1 cellular context compared by ENCODE assay signal in genomic region chr6:31541059-31541657, GRCh38.
TF ChIP-seq lines count a peak whose summit lies in the region.

No MANE protein-coding gene starts in this region.

TF ChIP-seq in HepG2, 621 proteins besides CTCF, POLR2A, EP300 and RAD21 (continued from another document and continues in another):
- TF ChIP-seq, protein P1, sequence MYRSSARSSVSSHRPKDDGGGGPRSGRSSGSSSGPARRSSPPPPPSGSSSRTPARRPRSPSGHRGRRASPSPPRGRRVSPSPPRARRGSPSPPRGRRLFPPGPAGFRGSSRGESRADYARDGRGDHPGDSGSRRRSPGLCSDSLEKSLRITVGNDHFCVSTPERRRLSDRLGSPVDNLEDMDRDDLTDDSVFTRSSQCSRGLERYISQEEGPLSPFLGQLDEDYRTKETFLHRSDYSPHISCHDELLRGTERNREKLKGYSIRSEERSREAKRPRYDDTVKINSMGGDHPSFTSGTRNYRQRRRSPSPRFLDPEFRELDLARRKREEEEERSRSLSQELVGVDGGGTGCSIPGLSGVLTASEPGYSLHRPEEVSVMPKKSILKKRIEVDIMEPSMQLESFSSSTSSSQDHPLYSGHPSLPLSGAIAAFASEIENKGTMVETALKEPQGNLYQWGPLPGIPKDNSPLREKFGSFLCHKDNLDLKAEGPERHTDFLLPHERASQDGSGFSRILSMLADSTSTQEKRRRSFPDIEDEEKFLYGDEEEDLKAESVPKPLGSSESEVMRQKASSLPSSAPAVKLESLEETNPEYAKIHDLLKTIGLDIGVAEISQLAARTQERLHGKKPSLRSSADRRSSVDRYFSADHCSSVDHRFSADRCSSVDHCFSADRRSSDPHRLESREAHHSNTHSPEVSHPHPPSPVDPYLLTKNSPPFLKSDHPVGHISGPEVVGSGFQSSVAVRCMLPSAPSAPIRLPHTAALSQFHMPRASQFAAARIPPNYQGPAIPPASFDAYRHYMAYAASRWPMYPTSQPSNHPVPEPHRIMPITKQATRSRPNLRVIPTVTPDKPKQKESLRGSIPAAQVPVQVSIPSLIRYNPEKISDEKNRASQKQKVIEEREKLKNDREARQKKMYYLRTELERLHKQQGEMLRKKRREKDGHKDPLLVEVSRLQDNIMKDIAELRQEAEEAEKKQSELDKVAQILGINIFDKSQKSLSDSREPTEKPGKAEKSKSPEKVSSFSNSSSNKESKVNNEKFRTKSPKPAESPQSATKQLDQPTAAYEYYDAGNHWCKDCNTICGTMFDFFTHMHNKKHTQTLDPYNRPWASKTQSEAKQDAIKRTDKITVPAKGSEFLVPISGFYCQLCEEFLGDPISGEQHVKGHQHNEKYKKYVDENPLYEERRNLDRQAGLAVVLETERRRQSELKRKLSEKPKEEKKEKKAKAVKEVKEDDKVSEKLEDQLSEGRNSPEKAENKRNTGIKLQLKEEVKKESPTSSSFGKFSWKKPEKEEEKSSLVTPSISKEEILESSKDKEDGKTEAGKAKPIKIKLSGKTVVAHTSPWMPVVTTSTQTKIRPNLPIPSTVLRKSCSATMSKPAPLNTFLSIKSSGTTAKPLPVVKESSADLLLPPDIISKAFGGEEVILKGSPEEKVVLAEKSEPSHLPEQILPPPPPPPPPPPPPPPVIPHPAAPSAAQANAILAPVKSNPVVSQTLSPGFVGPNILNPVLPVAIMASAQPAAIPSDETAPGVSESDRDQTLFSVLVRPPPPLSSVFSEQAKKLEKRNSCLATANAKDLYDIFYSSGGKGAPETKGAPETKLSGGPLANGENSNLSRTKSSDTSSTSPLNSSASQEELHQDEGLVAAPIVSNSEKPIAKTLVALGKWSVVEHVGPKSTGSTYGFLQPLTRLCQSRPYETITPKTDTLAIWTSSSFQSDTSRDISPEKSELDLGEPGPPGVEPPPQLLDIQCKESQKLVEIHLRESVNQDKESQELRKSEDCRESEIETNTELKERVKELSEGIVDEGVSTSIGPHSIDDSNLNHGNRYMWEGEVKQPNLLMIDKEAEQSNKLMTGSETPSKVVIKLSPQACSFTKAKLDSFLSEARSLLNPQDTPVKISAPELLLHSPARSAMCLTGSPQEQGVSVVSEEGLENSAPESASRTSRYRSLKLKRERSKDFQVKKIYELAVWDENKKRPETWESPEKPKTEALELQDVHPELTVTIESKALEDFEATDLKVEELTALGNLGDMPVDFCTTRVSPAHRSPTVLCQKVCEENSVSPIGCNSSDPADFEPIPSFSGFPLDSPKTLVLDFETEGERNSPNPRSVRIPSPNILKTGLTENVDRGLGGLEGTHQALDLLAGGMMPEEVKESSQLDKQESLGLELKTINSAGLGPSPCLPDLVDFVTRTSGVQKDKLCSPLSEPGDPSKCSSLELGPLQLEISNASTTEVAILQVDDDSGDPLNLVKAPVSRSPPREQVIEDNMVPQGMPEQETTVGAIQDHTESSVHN (CRISPR knock-in tag; IDR thresholded peaks at IDR 0.05): no peak
- TF ChIP-seq GATA4 (IDR thresholded peaks at IDR 0.05; ENCODE audit: borderline replicate concordance, low read depth): no peak
- TF ChIP-seq IRF2 (CRISPR knock-in tag; IDR thresholded peaks at IDR 0.05): no peak
- no peak for TF ChIP-seq ZNF737 (CRISPR knock-in tag; IDR thresholded peaks at IDR 0.05; ENCODE audit: borderline replicate concordance)
- TF ChIP-seq, protein P2, sequence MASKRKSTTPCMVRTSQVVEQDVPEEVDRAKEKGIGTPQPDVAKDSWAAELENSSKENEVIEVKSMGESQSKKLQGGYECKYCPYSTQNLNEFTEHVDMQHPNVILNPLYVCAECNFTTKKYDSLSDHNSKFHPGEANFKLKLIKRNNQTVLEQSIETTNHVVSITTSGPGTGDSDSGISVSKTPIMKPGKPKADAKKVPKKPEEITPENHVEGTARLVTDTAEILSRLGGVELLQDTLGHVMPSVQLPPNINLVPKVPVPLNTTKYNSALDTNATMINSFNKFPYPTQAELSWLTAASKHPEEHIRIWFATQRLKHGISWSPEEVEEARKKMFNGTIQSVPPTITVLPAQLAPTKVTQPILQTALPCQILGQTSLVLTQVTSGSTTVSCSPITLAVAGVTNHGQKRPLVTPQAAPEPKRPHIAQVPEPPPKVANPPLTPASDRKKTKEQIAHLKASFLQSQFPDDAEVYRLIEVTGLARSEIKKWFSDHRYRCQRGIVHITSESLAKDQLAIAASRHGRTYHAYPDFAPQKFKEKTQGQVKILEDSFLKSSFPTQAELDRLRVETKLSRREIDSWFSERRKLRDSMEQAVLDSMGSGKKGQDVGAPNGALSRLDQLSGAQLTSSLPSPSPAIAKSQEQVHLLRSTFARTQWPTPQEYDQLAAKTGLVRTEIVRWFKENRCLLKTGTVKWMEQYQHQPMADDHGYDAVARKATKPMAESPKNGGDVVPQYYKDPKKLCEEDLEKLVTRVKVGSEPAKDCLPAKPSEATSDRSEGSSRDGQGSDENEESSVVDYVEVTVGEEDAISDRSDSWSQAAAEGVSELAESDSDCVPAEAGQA (IDR thresholded peaks at IDR 0.05; ENCODE audit: low read depth): no peak
- TF ChIP-seq, protein P2 (CRISPR knock-in tag; IDR thresholded peaks at IDR 0.05; ENCODE audit: borderline replicate concordance): no peak
- no peak for TF ChIP-seq ZNF207 (IDR thresholded peaks at IDR 0.05; ENCODE audit: borderline replicate concordance)
- no peak for TF ChIP-seq HMGXB4 (CRISPR knock-in tag; IDR thresholded peaks at IDR 0.05; ENCODE audit: borderline replicate concordance in 1 of 2, low read depth in 1 of 2)
- no peak; the same call in none of the 2 replicates for TF ChIP-seq AKAP8 (CRISPR knock-in tag; IDR thresholded peaks at IDR 0.05)
- TF ChIP-seq ZNF770 (CRISPR knock-in tag; IDR thresholded peaks at IDR 0.05): 0 out of 2 replicates have a peak, but pooled peaks have one; percentile 15
- TF ChIP-seq TBL1XR1 (IDR thresholded peaks at IDR 0.05; ENCODE audit: borderline replicate concordance, low read length, partially characterized antibody): no peak
- no peak for TF ChIP-seq ZNF224 (CRISPR knock-in tag; IDR thresholded peaks at IDR 0.05)
- no peak for TF ChIP-seq ZSCAN5A (CRISPR knock-in tag; IDR thresholded peaks at IDR 0.05; ENCODE audit: borderline replicate concordance)
- TF ChIP-seq, protein P3, sequence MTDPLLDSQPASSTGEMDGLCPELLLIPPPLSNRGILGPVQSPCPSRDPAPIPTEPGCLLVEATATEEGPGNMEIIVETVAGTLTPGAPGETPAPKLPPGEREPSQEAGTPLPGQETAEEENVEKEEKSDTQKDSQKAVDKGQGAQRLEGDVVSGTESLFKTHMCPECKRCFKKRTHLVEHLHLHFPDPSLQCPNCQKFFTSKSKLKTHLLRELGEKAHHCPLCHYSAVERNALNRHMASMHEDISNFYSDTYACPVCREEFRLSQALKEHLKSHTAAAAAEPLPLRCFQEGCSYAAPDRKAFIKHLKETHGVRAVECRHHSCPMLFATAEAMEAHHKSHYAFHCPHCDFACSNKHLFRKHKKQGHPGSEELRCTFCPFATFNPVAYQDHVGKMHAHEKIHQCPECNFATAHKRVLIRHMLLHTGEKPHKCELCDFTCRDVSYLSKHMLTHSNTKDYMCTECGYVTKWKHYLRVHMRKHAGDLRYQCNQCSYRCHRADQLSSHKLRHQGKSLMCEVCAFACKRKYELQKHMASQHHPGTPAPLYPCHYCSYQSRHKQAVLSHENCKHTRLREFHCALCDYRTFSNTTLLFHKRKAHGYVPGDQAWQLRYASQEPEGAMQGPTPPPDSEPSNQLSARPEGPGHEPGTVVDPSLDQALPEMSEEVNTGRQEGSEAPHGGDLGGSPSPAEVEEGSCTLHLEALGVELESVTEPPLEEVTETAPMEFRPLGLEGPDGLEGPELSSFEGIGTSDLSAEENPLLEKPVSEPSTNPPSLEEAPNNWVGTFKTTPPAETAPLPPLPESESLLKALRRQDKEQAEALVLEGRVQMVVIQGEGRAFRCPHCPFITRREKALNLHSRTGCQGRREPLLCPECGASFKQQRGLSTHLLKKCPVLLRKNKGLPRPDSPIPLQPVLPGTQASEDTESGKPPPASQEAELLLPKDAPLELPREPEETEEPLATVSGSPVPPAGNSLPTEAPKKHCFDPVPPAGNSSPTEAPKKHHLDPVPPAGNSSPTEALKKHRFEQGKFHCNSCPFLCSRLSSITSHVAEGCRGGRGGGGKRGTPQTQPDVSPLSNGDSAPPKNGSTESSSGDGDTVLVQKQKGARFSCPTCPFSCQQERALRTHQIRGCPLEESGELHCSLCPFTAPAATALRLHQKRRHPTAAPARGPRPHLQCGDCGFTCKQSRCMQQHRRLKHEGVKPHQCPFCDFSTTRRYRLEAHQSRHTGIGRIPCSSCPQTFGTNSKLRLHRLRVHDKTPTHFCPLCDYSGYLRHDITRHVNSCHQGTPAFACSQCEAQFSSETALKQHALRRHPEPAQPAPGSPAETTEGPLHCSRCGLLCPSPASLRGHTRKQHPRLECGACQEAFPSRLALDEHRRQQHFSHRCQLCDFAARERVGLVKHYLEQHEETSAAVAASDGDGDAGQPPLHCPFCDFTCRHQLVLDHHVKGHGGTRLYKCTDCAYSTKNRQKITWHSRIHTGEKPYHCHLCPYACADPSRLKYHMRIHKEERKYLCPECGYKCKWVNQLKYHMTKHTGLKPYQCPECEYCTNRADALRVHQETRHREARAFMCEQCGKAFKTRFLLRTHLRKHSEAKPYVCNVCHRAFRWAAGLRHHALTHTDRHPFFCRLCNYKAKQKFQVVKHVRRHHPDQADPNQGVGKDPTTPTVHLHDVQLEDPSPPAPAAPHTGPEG (CRISPR knock-in tag; IDR thresholded peaks at IDR 0.05): no peak
- no peak for TF ChIP-seq ZNF788 (CRISPR knock-in tag; IDR thresholded peaks at IDR 0.05; ENCODE audit: borderline replicate concordance)
